Comparison of ENCODE assay signal across 24 cellular contexts in the genomic region with DNA sequence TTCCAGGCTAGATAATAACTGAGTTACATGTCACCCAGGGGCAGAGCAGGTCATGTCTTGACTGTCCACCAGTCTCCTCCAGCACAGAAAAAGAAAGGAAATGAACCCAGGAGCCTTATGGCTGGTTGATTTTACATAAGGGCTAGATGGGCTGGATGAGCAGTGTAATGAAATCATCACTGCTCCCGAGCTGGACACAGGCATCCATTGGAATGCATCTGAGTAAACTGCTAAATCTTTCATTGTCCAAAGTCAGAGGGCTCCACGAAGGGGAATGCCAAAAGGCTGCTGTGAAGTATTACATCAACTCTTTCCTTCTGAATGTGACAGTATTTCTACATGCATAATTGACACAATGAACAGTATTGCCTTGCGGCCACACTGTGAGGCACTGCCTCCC. TPM values are rescaled to one million over a fixed set of nuclear protein-coding genes. Genes with fewer than 3 reads are reported as not detected.
DNase-seq lines count a peak whose midpoint lies in the region; TF ChIP-seq lines count a peak whose summit lies in the region.
"Had no signal": no experiment of that assay in that cellular context is flagged by ENCODE, and none has a peak within 500 bp of the region (broad histone marks: within the 10 kb centered on the region; RNA-seq: fewer than 3 reads in every experiment).

No MANE protein-coding gene starts in this region.

- H3K27ac ChIP-seq in right atrium auricular region, result no peak overlapping the region
- H3K27ac ChIP-seq: heart right ventricle, pancreas, VCaP had no signal

- H3K4me1 ChIP-seq in adipocyte (ENCODE audit: control insufficient read depth, insufficient read depth, low read length) (peaks cover 27% of the 10 kb centered on the region), right atrium auricular region (no peaks in the 10 kb centered on the region)
- H3K4me1 ChIP-seq: heart right ventricle, pancreas had no signal

- no peaks in the 10 kb centered on the region for H3K9me3 Mint-ChIP-seq in activated CD4-positive, alpha-beta memory T cell treated with anti-CD3 and anti-CD28 coated beads, Interleukin-2, amount 10 ng/mL, durations not matched to agents 7 days and 5 days
- H3K9me3 Mint-ChIP-seq: activated naive CD8-positive, alpha-beta T cell treated with anti-CD3 and anti-CD28 coated beads for 36 hours; activated T-helper 2 cell treated with anti-CD3 and anti-CD28 coated beads, Interferon-gamma antibody, Interleukin-2, Interleukin-4, amounts not matched to agents 10 μg/mL and 5 μg/mL and 100 μg/mL, durations not matched to agents 14 hours and 24 hours and 36 hours; CD4-positive, alpha-beta T cell; natural killer cell treated with Interleukin-12 subunit alpha and Interleukin-12 subunit beta and Interleukin-15 and Interleukin-18, amount 100 ng/mL, for 72 hours had no signal

- no peaks in the 10 kb centered on the region for H3K9me3 ChIP-seq in adipocyte (ENCODE audit: control insufficient read depth, low read length)
- H3K9me3 ChIP-seq in right atrium auricular region, result no peaks in the 10 kb centered on the region
- H3K9me3 ChIP-seq: heart right ventricle, pancreas had no signal

- POLR2A ChIA-PET in activated CD4-positive, alpha-beta memory T cell treated with anti-CD3 and anti-CD28 coated beads, Interleukin-2, amount 10 ng/mL, durations not matched to agents 7 days and 5 days (lab: Charles Lee), result no interaction called here

- no peaks in the 10 kb centered on the region for H3K36me3 ChIP-seq in adipocyte (ENCODE audit: control insufficient read depth, insufficient read depth, low read length, severe bottlenecking)
- no peaks in the 10 kb centered on the region for H3K36me3 ChIP-seq in right atrium auricular region
- H3K36me3 ChIP-seq: heart right ventricle, pancreas had no signal

- H3K4me3 ChIP-seq in adipocyte (ENCODE audit: low read length) (no peak overlapping the region), fibroblast of the aortic adventitia (ENCODE audit: low read depth, low read length) (no peak overlapping the region), right atrium auricular region (no peak overlapping the region)
- H3K4me3 ChIP-seq: heart right ventricle, pancreas had no signal

- no peaks in the 10 kb centered on the region for H3K36me3 Mint-ChIP-seq in activated CD4-positive, alpha-beta memory T cell treated with anti-CD3 and anti-CD28 coated beads, Interleukin-2, amount 10 ng/mL, durations not matched to agents 7 days and 5 days (ENCODE audit: low read depth)
- H3K36me3 Mint-ChIP-seq: activated naive CD8-positive, alpha-beta T cell treated with anti-CD3 and anti-CD28 coated beads for 36 hours; brain; IgD-negative memory B cell had no signal

- DNase-seq in GM03348 (ENCODE audit: low spot score), result peak; percentile 73
- peak; percentile 78 for DNase-seq in adipocyte (ENCODE audit: low read depth)
- DNase-seq in fibroblast of the aortic adventitia (ENCODE audit: low read depth), result peak; percentile 32
- DNase-seq in renal cortical epithelial cell (ENCODE audit: low read depth), result peak; percentile 45
- DNase-seq in activated gamma-delta T cell treated with Interleukin-2 at 50 U/mL for 16 hours, result no peak
- no peak for DNase-seq in activated CD4-positive, alpha-beta memory T cell treated with anti-CD3 and anti-CD28 coated beads, Interleukin-2, amount 10 ng/mL, durations not matched to agents 7 days and 5 days
- DNase-seq in NCI-H1417 treated with DMSO at 0.1 percent for 48 hours (lab: John Stamatoyannopoulos, UW), result no peak
- no peak for DNase-seq in right atrium auricular region (ENCODE audit: low spot score)
- DNase-seq: activated CD4-positive, alpha-beta T cell treated with anti-CD3 and anti-CD28 coated beads, Interleukin-2, amount 50 U/mL, for 1 hour; activated CD8-positive, alpha-beta memory T cell treated with anti-CD3 and anti-CD28 coated beads, Interleukin-2, amount 50 U/mL, for 48 hours; activated naive CD8-positive, alpha-beta T cell treated with anti-CD3 and anti-CD28 coated beads for 36 hours; CD4-positive, alpha-beta T cell; heart right ventricle; left ventricle myocardium superior; NCI-H2171; NCI-H526 treated with DMSO at 0.1 percent for 48 hours; pancreas; RPMI8226; T-helper 2 cell had no signal

- peaks cover 25% of the 10 kb centered on the region for H3K27me3 Mint-ChIP-seq in activated CD4-positive, alpha-beta memory T cell treated with anti-CD3 and anti-CD28 coated beads, Interleukin-2, amount 10 ng/mL, durations not matched to agents 7 days and 5 days

- TF ChIP-seq CTCF in fibroblast of the aortic adventitia (IDR thresholded peaks at IDR 0.05; ENCODE audit: insufficient read depth, low read length) (no peak), right atrium auricular region (IDR thresholded peaks at IDR 0.05) (no peak)

- no peaks in the 10 kb centered on the region for H3K4me1 Mint-ChIP-seq in activated CD4-positive, alpha-beta memory T cell treated with anti-CD3 and anti-CD28 coated beads, Interleukin-2, amount 10 ng/mL, durations not matched to agents 7 days and 5 days
- H3K4me1 Mint-ChIP-seq: activated naive CD8-positive, alpha-beta T cell treated with anti-CD3 and anti-CD28 coated beads for 36 hours; brain; IgD-negative memory B cell had no signal

- H3K4me3 Mint-ChIP-seq in activated CD4-positive, alpha-beta memory T cell treated with anti-CD3 and anti-CD28 coated beads, Interleukin-2, amount 10 ng/mL, durations not matched to agents 7 days and 5 days, result no peak overlapping the region
- H3K4me3 Mint-ChIP-seq: activated naive CD8-positive, alpha-beta T cell treated with anti-CD3 and anti-CD28 coated beads for 36 hours; brain; CD4-positive, alpha-beta T cell; IgD-negative memory B cell; natural killer cell treated with Interleukin-12 subunit alpha and Interleukin-12 subunit beta and Interleukin-15 and Interleukin-18, amount 100 ng/mL, for 72 hours had no signal

- no peaks in the 10 kb centered on the region for H3K27me3 ChIP-seq in adipocyte (replicated peaks; ENCODE audit: control insufficient read depth, insufficient read depth, low read length)
- no peaks in the 10 kb centered on the region for H3K27me3 ChIP-seq in right atrium auricular region
- H3K27me3 ChIP-seq: pancreas had no signal

- CTCF ChIA-PET in activated CD4-positive, alpha-beta memory T cell treated with anti-CD3 and anti-CD28 coated beads, Interleukin-2, amount 10 ng/mL, durations not matched to agents 7 days and 5 days (lab: Charles Lee), result no interaction called here

- H3K9ac ChIP-seq in adipocyte (ENCODE audit: low read length), result no peak overlapping the region

- H3K27ac Mint-ChIP-seq in activated CD4-positive, alpha-beta memory T cell treated with anti-CD3 and anti-CD28 coated beads, Interleukin-2, amount 10 ng/mL, durations not matched to agents 7 days and 5 days, result no peak overlapping the region
- H3K27ac Mint-ChIP-seq: activated naive CD8-positive, alpha-beta T cell treated with anti-CD3 and anti-CD28 coated beads for 36 hours; activated T-helper 2 cell treated with anti-CD3 and anti-CD28 coated beads, Interferon-gamma antibody, Interleukin-2, Interleukin-4, amounts not matched to agents 10 μg/mL and 5 μg/mL and 100 μg/mL, durations not matched to agents 14 hours and 24 hours and 36 hours; brain; CD4-positive, alpha-beta T cell; IgD-negative memory B cell; natural killer cell treated with Interleukin-12 subunit alpha and Interleukin-12 subunit beta and Interleukin-15 and Interleukin-18, amount 100 ng/mL, for 72 hours had no signal

RNA-seq across cellular contexts. Expression of a gene that starts 30.1 kb away (rescaled TPM):
- total RNA-seq in fibroblast of the aortic adventitia (ENCODE audit: low replicate concordance) (0.36 and 2.0 TPM in 2 replicates), renal cortical epithelial cell (1.0 TPM in 1 of 2 replicates, not detected in the other), right atrium auricular region (1 to 10 TPM; 2.5 to 4.1 TPM)
- not detected for total RNA-seq in activated CD4-positive, alpha-beta memory T cell treated with anti-CD3 and anti-CD28 coated beads, Interleukin-2, amount 10 ng/mL, durations not matched to agents 7 days and 5 days
- total RNA-seq: activated naive CD8-positive, alpha-beta T cell treated with anti-CD3 and anti-CD28 coated beads for 36 hours; activated T-helper 2 cell treated with anti-CD3 and anti-CD28 coated beads, Interferon-gamma antibody, Interleukin-2, Interleukin-4, amounts not matched to agents 10 μg/mL and 5 μg/mL and 100 μg/mL, durations not matched to agents 14 hours and 24 hours and 36 hours; CD4-positive, alpha-beta T cell; natural killer cell treated with Interleukin-12 subunit alpha and Interleukin-12 subunit beta and Interleukin-15 and Interleukin-18, amount 100 ng/mL, for 72 hours had no signal

Comparison
In these comparisons a context has a peak if more than half of its experiments do, and no peak if none do; other contexts are left out.
1. DNase-seq: peak in GM03348 (single experiment), adipocyte (single experiment), fibroblast of the aortic adventitia (single experiment) and renal cortical epithelial cell (single experiment); none in activated gamma-delta T cell treated with Interleukin-2 at 50 U/mL for 16 hours (single experiment), activated CD4-positive, alpha-beta memory T cell treated with anti-CD3 and anti-CD28 coated beads, Interleukin-2, amount 10 ng/mL, durations not matched to agents 7 days and 5 days (single experiment), NCI-H1417 treated with DMSO at 0.1 percent for 48 hours (single experiment) and right atrium auricular region (single experiment).